Comparison of ENCODE assay signal across 17 cellular contexts in genomic region chr16:61792194-61792904, GRCh38.
DNase-seq lines count a peak whose midpoint lies in the region; ATAC-seq and TF ChIP-seq lines count a peak whose summit lies in the region.
"Had no signal": no experiment of that assay in that cellular context is flagged by ENCODE, and none has a peak within 500 bp of the region (broad histone marks: within the 10 kb centered on the region; RNA-seq: fewer than 3 reads in every experiment).

No MANE protein-coding gene starts in this region.

- H3K27me3 ChIP-seq in upper lobe of right lung (no peaks in the 10 kb centered on the region), uterus (no peaks in the 10 kb centered on the region)
- H3K27me3 ChIP-seq: BLaER1, esophagus squamous epithelium, upper lobe of left lung had no signal

- no peaks in the 10 kb centered on the region for H3K9me3 ChIP-seq in upper lobe of right lung
- no peaks in the 10 kb centered on the region for H3K9me3 ChIP-seq in uterus
- H3K9me3 ChIP-seq: BLaER1, upper lobe of left lung had no signal

- H3K27ac ChIP-seq in upper lobe of right lung: no peak overlapping the region
- no peak overlapping the region for H3K27ac ChIP-seq in uterus
- H3K27ac ChIP-seq: BLaER1, esophagus squamous epithelium, upper lobe of left lung had no signal

- TF ChIP-seq POLR2A in uterus (IDR thresholded peaks at IDR 0.05): no peak

- peak; percentile 62 for DNase-seq in AG08395 (ENCODE audit: low spot score)
- DNase-seq in NCI-H226: peak; percentile 95
- peak; percentile 39 for DNase-seq in epithelial cell of esophagus (ENCODE audit: low read depth)
- no peak for DNase-seq in omental fat pad (ENCODE audit: low spot score)
- DNase-seq in NCI-H345 (lab: John Stamatoyannopoulos, UW): no peak
- no peak for DNase-seq in activated CD8-positive, alpha-beta memory T cell treated with anti-CD3 and anti-CD28 coated beads, Interleukin-2, amount 50 U/mL, for 48 hours
- DNase-seq in upper lobe of right lung: no peak
- no peak for DNase-seq in uterus
- DNase-seq: activated CD4-positive, CD25-positive, alpha-beta regulatory T cell treated with anti-CD3 and anti-CD28 coated beads, Interleukin-2, amount 50 U/mL, for 72 hours; activated T-cell treated with anti-CD3 and anti-CD28 coated beads, Interleukin-2, amount 50 U/mL, for 48 hours; DND-41; esophagus squamous epithelium; naive thymus-derived CD4-positive, alpha-beta T cell; NCI-H1930; NCI-H774; upper lobe of left lung had no signal

- H3K4me1 ChIP-seq in upper lobe of right lung: no peaks in the 10 kb centered on the region
- H3K4me1 ChIP-seq in uterus: no peaks in the 10 kb centered on the region
- H3K4me1 ChIP-seq: BLaER1, esophagus squamous epithelium, upper lobe of left lung had no signal

- no peak overlapping the region for H3K4me3 ChIP-seq in epithelial cell of esophagus (ENCODE audit: low read length)
- no peak overlapping the region for H3K4me3 ChIP-seq in upper lobe of right lung
- no peak overlapping the region for H3K4me3 ChIP-seq in uterus
- H3K4me3 ChIP-seq: BLaER1, esophagus squamous epithelium, upper lobe of left lung had no signal

- TF ChIP-seq CTCF in epithelial cell of esophagus (IDR thresholded peaks at IDR 0.05; ENCODE audit: insufficient read depth, low read depth, low read length, missing control alignments) (no peak), omental fat pad (IDR thresholded peaks at IDR 0.05) (no peak), upper lobe of right lung (IDR thresholded peaks at IDR 0.05) (no peak), uterus (IDR thresholded peaks at IDR 0.05) (no peak)

- intact Hi-C loops in upper lobe of right lung (cut with DNase I) (no loop called here), uterus (cut with DNase I; ENCODE audit: low total_unique reads) (no loop called here)

- ATAC-seq in omental fat pad (ENCODE audit: low FRiP score) (peak; percentile 84), upper lobe of right lung (no peak)
- ATAC-seq: naive thymus-derived CD4-positive, alpha-beta T cell had no signal

- H3K36me3 ChIP-seq in upper lobe of right lung: no peaks in the 10 kb centered on the region
- H3K36me3 ChIP-seq in uterus: no peaks in the 10 kb centered on the region
- H3K36me3 ChIP-seq: BLaER1, esophagus squamous epithelium, upper lobe of left lung had no signal

Comparison
In these comparisons a context has a peak if more than half of its experiments do, and no peak if none do; other contexts are left out.
1. DNase-seq: peak in AG08395 (single experiment), NCI-H226 (single experiment) and epithelial cell of esophagus (single experiment); none in omental fat pad (single experiment), NCI-H345 (single experiment), activated CD8-positive, alpha-beta memory T cell treated with anti-CD3 and anti-CD28 coated beads, Interleukin-2, amount 50 U/mL, for 48 hours (single experiment), upper lobe of right lung (single experiment) and uterus (0 of 2).